ENCODE assay signal across 22 cellular contexts in the genomic region with DNA sequence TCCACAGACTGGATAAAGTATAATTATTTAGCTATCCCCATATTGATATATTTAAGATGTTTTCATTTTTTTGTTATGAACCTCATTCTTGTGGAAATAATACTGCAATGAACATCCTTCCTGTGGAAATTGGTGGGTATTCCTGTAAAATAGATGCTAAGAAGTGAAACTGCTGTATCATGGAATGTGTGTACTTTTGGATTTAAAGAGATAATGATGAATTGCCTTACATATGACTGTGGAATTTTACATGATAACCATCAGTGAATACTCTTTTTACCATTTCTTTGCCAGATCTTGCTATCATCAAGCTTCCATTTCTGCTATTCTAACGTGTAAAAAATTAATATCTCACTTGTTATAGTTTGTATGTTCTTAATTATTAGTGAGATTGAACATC.
DNase-seq lines count a peak whose midpoint lies in the region; ATAC-seq and TF ChIP-seq lines count a peak whose summit lies in the region.
"Had no signal": no experiment of that assay in that cellular context is flagged by ENCODE, and none has a peak within 500 bp of the region (broad histone marks: within the 10 kb centered on the region; RNA-seq: fewer than 3 reads in every experiment).

No MANE protein-coding gene starts in this region.

- H3K9me3 ChIP-seq in SK-N-SH (no peaks in the 10 kb centered on the region), right atrium auricular region (no peaks in the 10 kb centered on the region)
- H3K9me3 ChIP-seq: BE2C, Caco-2 had no signal

- no peak overlapping the region for H3K9ac ChIP-seq in SK-N-SH

- no peaks in the 10 kb centered on the region for H3K9me2 ChIP-seq in SK-N-SH

- H3K4me3 ChIP-seq in SK-N-SH (ENCODE audit: low read depth in 2 of 2, low read length in 1 of 2) (no peak overlapping the region), fibroblast of villous mesenchyme (ENCODE audit: low read depth, low read length) (no peak overlapping the region), right atrium auricular region (no peak overlapping the region)
- H3K4me3 ChIP-seq: GM23338 had no signal

- ATAC-seq in SK-N-SH treated with all-trans-retinoic acid at 6 μM for 48 hours: no peak
- no peak for ATAC-seq in HG03108 (IDR thresholded peaks at IDR 0.05; ENCODE audit: unreplicated experiment)
- ATAC-seq: GM23338, HCT116, HepG2 had no signal

- no peak for TF ChIP-seq RAD21 in SK-N-SH (IDR thresholded peaks at IDR 0.05; ENCODE audit: low read length)

- no peaks in the 10 kb centered on the region for H3K79me2 ChIP-seq in SK-N-SH (ENCODE audit: insufficient read depth)

- WGBS in SK-N-SH (ENCODE audit: low lambda C conversion rate): 29% methylated on average over 1 of the region's 1 CpG

- TF ChIP-seq CTCF in SK-N-SH (IDR thresholded peaks at IDR 0.05) (no peak), fibroblast of villous mesenchyme (IDR thresholded peaks at IDR 0.05; ENCODE audit: insufficient read depth, low read depth, low read length) (no peak), right atrium auricular region (IDR thresholded peaks at IDR 0.05) (no peak)

- H3K4me1 ChIP-seq in SK-N-SH (ENCODE audit: control insufficient read depth in 1 of 2, insufficient read depth in 2 of 2, low read depth in 1 of 2, low read length in 1 of 2) (peaks cover 0 to 10% of the 10 kb centered on the region in 2 experiments; a peak in 1 of 4 replicates), right atrium auricular region (no peaks in the 10 kb centered on the region)
- H3K4me1 ChIP-seq: BE2C had no signal

- H4K20me1 ChIP-seq in SK-N-SH (ENCODE audit: insufficient read depth): no peaks in the 10 kb centered on the region

- CTCF ChIA-PET in SK-N-SH (lab: Yijun Ruan, JAX): no interaction called here

- DNase-seq in SK-N-SH (no peak), amniotic epithelial cell (ENCODE audit: low read depth) (peak; percentile 38), fibroblast of villous mesenchyme (ENCODE audit: low read depth) (peak; percentile 2), nucleus accumbens (lab: John Stamatoyannopoulos, UW) (no peak), RKO (ENCODE audit: low spot score) (no peak), right atrium auricular region (ENCODE audit: low spot score) (no peak)
- DNase-seq: 8988T; ACHN; BE2C; C1 segment of cervical spinal cord; Caco-2; CD4-positive, CD25-positive, alpha-beta regulatory T cell; CD8-positive, alpha-beta memory T cell; DMS79 treated with DMSO at 0.1 percent for 48 hours; GF-D8; H7; HFFc6 had no signal

- H3K27me3 ChIP-seq in SK-N-SH (ENCODE audit: insufficient read depth): no peaks in the 10 kb centered on the region
- H3K27me3 ChIP-seq in right atrium auricular region: no peaks in the 10 kb centered on the region
- H3K27me3 ChIP-seq: BE2C had no signal

- POLR2A ChIA-PET in SK-N-SH (lab: Yijun Ruan, JAX): no interaction called here

- H3K4me2 ChIP-seq in SK-N-SH: no peak overlapping the region
- H3K4me2 ChIP-seq: GM23338 had no signal

- H2AFZ ChIP-seq in SK-N-SH (ENCODE audit: low read depth): peak overlapping the region; percentile 73; the same call in 1 of the 2 replicates
- H2AFZ ChIP-seq: GM23338 had no signal

- H3F3A ChIP-seq in SK-N-SH (replicated peaks; ENCODE audit: insufficient read depth): peaks cover 8% of the 10 kb centered on the region

- TF ChIP-seq EP300 in SK-N-SH (IDR thresholded peaks at IDR 0.05; ENCODE audit: borderline replicate concordance in 1 of 2, low read depth in 1 of 2, low read length in 1 of 2): peak in 1 of 2 experiments; percentile 40; a peak in 1 of 4 replicates

- H3K36me3 ChIP-seq in SK-N-SH (replicated peaks in 1 of 2; ENCODE audit: control insufficient read depth in 1 of 2, insufficient read depth in 2 of 2, low read length in 1 of 2): no peaks in the 10 kb centered on the region
- H3K36me3 ChIP-seq in right atrium auricular region: no peaks in the 10 kb centered on the region
- H3K36me3 ChIP-seq: BE2C had no signal

- H3K27ac ChIP-seq in SK-N-SH (ENCODE audit: low read depth in 2 of 2, low read length in 1 of 2) (no peak overlapping the region), right atrium auricular region (no peak overlapping the region)

TF ChIP-seq in SK-N-SH, 30 proteins besides CTCF, POLR2A, EP300 and RAD21:
- no peak for TF ChIP-seq CHD2 (IDR thresholded peaks at IDR 0.05; ENCODE audit: low read length, partially characterized antibody)
- no peak for TF ChIP-seq EZH2phosphoT487 (IDR thresholded peaks at IDR 0.05; ENCODE audit: borderline replicate concordance, low read depth)
- TF ChIP-seq, protein P1, sequence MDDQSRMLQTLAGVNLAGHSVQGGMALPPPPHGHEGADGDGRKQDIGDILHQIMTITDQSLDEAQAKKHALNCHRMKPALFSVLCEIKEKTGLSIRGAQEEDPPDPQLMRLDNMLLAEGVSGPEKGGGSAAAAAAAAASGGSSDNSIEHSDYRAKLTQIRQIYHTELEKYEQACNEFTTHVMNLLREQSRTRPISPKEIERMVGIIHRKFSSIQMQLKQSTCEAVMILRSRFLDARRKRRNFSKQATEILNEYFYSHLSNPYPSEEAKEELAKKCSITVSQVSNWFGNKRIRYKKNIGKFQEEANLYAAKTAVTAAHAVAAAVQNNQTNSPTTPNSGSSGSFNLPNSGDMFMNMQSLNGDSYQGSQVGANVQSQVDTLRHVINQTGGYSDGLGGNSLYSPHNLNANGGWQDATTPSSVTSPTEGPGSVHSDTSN (IDR thresholded peaks at IDR 0.05): peak; percentile 64; the same call in 1 of the 2 replicates
- no peak for TF ChIP-seq SMC3 (IDR thresholded peaks at IDR 0.05; ENCODE audit: low read depth, low read length)
- TF ChIP-seq, protein P2, sequence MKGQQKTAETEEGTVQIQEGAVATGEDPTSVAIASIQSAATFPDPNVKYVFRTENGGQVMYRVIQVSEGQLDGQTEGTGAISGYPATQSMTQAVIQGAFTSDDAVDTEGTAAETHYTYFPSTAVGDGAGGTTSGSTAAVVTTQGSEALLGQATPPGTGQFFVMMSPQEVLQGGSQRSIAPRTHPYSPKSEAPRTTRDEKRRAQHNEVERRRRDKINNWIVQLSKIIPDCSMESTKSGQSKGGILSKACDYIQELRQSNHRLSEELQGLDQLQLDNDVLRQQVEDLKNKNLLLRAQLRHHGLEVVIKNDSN (IDR thresholded peaks at IDR 0.05; ENCODE audit: borderline replicate concordance, low read depth): no peak
- no peak for TF ChIP-seq GATA2 (CRISPR knock-in tag; IDR thresholded peaks at IDR 0.05)
- no peak for TF ChIP-seq TEAD4 (IDR thresholded peaks at IDR 0.05; ENCODE audit: borderline replicate concordance, insufficient read depth)
- no peak for TF ChIP-seq YY1 (IDR thresholded peaks at IDR 0.05; ENCODE audit: low read depth)
- TF ChIP-seq ELF1 (IDR thresholded peaks at IDR 0.05): no peak
- TF ChIP-seq JUND (IDR thresholded peaks at IDR 0.05): no peak
- TF ChIP-seq NRF1 (IDR thresholded peaks at IDR 0.05; ENCODE audit: low read depth, low read length): no peak
- no peak for TF ChIP-seq FOXM1 (IDR thresholded peaks at IDR 0.05; ENCODE audit: low read depth)
- TF ChIP-seq NFIC (IDR thresholded peaks at IDR 0.05; ENCODE audit: borderline replicate concordance): 0 out of 2 replicates have a peak, but pooled peaks have one; percentile 37
- no peak for TF ChIP-seq MXI1 (IDR thresholded peaks at IDR 0.05; ENCODE audit: low read depth, low read length)
- no peak for TF ChIP-seq RXRA (IDR thresholded peaks at IDR 0.05; ENCODE audit: borderline replicate concordance, low read depth)

TF ChIP-seq in SK-N-SH treated with all-trans-retinoic acid at 6 μM for 48 hours, 23 proteins besides CTCF, POLR2A, EP300 and RAD21:
- no peak for TF ChIP-seq SNAI2 (CRISPR knock-in tag; IDR thresholded peaks at IDR 0.05)
- no peak for TF ChIP-seq PPARA (CRISPR knock-in tag; IDR thresholded peaks at IDR 0.05; ENCODE audit: borderline replicate concordance)
- TF ChIP-seq ZNF8 (CRISPR knock-in tag; IDR thresholded peaks at IDR 0.05): no peak
- no peak for TF ChIP-seq TOX (CRISPR knock-in tag; IDR thresholded peaks at IDR 0.05; ENCODE audit: borderline replicate concordance)
- no peak for TF ChIP-seq TCF4 (CRISPR knock-in tag; IDR thresholded peaks at IDR 0.05; ENCODE audit: borderline replicate concordance)
- no peak for TF ChIP-seq CSDC2 (CRISPR knock-in tag; IDR thresholded peaks at IDR 0.05)

Comparison
In these comparisons a context has a peak if more than half of its experiments do, and no peak if none do; other contexts are left out.
1. DNase-seq: peak in amniotic epithelial cell (single experiment) and fibroblast of villous mesenchyme (single experiment); none in SK-N-SH (single experiment), nucleus accumbens (0 of 56), RKO (single experiment) and right atrium auricular region (single experiment).